In the genomic region with DNA sequence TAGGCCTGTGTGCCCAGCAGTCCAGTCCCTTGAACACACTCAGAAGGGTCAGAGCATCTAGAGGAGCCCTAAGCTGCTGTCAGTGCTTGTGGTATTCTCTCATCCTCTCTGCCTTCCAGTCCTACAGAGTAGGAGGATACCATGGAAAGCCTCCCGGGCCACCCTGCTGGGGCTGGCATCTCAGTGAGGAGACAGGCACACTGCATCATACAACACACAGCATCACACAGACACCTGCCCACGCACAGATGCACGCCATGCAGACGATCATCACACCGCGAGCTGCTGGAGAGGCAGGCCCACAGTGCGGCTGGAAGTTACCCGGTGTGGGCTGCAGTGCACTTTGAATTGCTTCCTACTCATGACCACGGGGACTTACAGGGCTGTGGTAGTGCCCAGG, we compare ENCODE assay signal across 16 cellular contexts. TPM values are rescaled to one million over a fixed set of nuclear protein-coding genes. Genes with fewer than 3 reads are reported as not detected.
DNase-seq lines count a peak whose midpoint lies in the region; ATAC-seq lines count a peak whose summit lies in the region.
"Had no signal": no experiment of that assay in that cellular context is flagged by ENCODE, and none has a peak within 500 bp of the region (broad histone marks: within the 10 kb centered on the region; RNA-seq: fewer than 3 reads in every experiment).

No MANE protein-coding gene starts in this region.

- H3K27ac Mint-ChIP-seq in activated CD4-positive, alpha-beta T cell treated with anti-CD3 and anti-CD28 coated beads, Interleukin-2, amount 10 ng/mL, durations not matched to agents 24 days and 14 days: no peak overlapping the region
- H3K27ac Mint-ChIP-seq: CD4-positive, alpha-beta T cell; HFFc6 had no signal

- ATAC-seq in GM18907 (IDR thresholded peaks at IDR 0.05; ENCODE audit: unreplicated experiment): no peak
- ATAC-seq in GM19035 (IDR thresholded peaks at IDR 0.05; ENCODE audit: unreplicated experiment): no peak
- ATAC-seq: GM12878, K562 had no signal

- H3K9me3 Mint-ChIP-seq in activated CD4-positive, alpha-beta T cell treated with anti-CD3 and anti-CD28 coated beads, Interleukin-2, amount 10 ng/mL, durations not matched to agents 24 days and 14 days: no peaks in the 10 kb centered on the region
- H3K9me3 Mint-ChIP-seq: CD4-positive, alpha-beta T cell; HFFc6 had no signal

- H3K4me3 Mint-ChIP-seq in activated CD4-positive, alpha-beta T cell treated with anti-CD3 and anti-CD28 coated beads, Interleukin-2, amount 10 ng/mL, durations not matched to agents 24 days and 14 days: no peak overlapping the region
- H3K4me3 Mint-ChIP-seq: CD4-positive, alpha-beta T cell; HFFc6 had no signal

- no peaks in the 10 kb centered on the region for H3K36me3 Mint-ChIP-seq in activated CD4-positive, alpha-beta T cell treated with anti-CD3 and anti-CD28 coated beads, Interleukin-2, amount 10 ng/mL, durations not matched to agents 24 days and 14 days (ENCODE audit: low read depth)

- no peaks in the 10 kb centered on the region for H3K27me3 Mint-ChIP-seq in activated CD4-positive, alpha-beta T cell treated with anti-CD3 and anti-CD28 coated beads, Interleukin-2, amount 10 ng/mL, durations not matched to agents 24 days and 14 days

- intact Hi-C loops in activated CD4-positive, alpha-beta T cell treated with anti-CD3 and anti-CD28 coated beads, Interleukin-2, amount 10 ng/mL, durations not matched to agents 24 days and 14 days (cut with micrococcal nuclease): no loop called here
- intact Hi-C loops in head of caudate nucleus (cut with DNase I) (no loop called here), posterior cingulate gyrus (cut with DNase I) (no loop called here)

- no peaks in the 10 kb centered on the region for H3K4me1 Mint-ChIP-seq in activated CD4-positive, alpha-beta T cell treated with anti-CD3 and anti-CD28 coated beads, Interleukin-2, amount 10 ng/mL, durations not matched to agents 24 days and 14 days

- peak; percentile 10 for DNase-seq in activated CD4-positive, alpha-beta T cell treated with anti-CD3 and anti-CD28 coated beads, Interleukin-2, amount 10 ng/mL, durations not matched to agents 24 days and 14 days
- no peak for DNase-seq in activated CD4-positive, alpha-beta T cell treated with anti-CD3 and anti-CD28 coated beads for 1 hour
- DNase-seq in head of caudate nucleus: peak in 27 of 42 donors; percentile 26 to 74 (median 50)
- peak in 8 of 10 donors; percentile 71 to 97 (median 86) for DNase-seq in posterior cingulate gyrus
- DNase-seq in NCI-H526 treated with DMSO at 0.1 percent for 48 hours (lab: John Stamatoyannopoulos, UW): no peak
- DNase-seq: AML-193; C1 segment of cervical spinal cord; Calu3; CD4-positive, alpha-beta T cell; DMS 273 treated with DMSO at 0.1 percent for 48 hours; HFFc6 had no signal

RNA-seq across cellular contexts. Expression of a gene that starts 15.2 kb away (rescaled TPM):
- total RNA-seq in activated CD4-positive, alpha-beta T cell treated with anti-CD3 and anti-CD28 coated beads, Interleukin-2, amount 10 ng/mL, durations not matched to agents 24 days and 14 days: not detected in 2 replicates
- total RNA-seq: A673; Calu3; CD4-positive, alpha-beta T cell; GM12878; K562 had no signal

Comparison
In these comparisons a context has a peak if more than half of its experiments do, and no peak if none do; other contexts are left out.
1. DNase-seq: peak in activated CD4-positive, alpha-beta T cell treated with anti-CD3 and anti-CD28 coated beads, Interleukin-2, amount 10 ng/mL, durations not matched to agents 24 days and 14 days (single experiment), head of caudate nucleus (27 of 42) and posterior cingulate gyrus (8 of 10); none in activated CD4-positive, alpha-beta T cell treated with anti-CD3 and anti-CD28 coated beads for 1 hour (single experiment) and NCI-H526 treated with DMSO at 0.1 percent for 48 hours (single experiment).